ENCODE assay signal across 7 cellular contexts in genomic region chr3:123586131-123586530, GRCh38. TPM values are rescaled to one million over a fixed set of nuclear protein-coding genes. Genes with fewer than 3 reads are reported as not detected.
DNase-seq lines count a peak whose midpoint lies in the region; ATAC-seq and TF ChIP-seq lines count a peak whose summit lies in the region.

No MANE protein-coding gene starts in this region.

- peaks cover 13% of the 10 kb centered on the region for H3K27me3 Mint-ChIP-seq in WTC11 (ENCODE audit: low read depth)
- H3K27me3 Mint-ChIP-seq in endothelial cell (ENCODE audit: unreplicated experiment), result no peaks in the 10 kb centered on the region
- no peaks in the 10 kb centered on the region for H3K27me3 Mint-ChIP-seq in naive thymus-derived CD4-positive, alpha-beta T cell

- H3K36me3 ChIP-seq in H7 (replicated peaks; ENCODE audit: control insufficient read depth, insufficient read depth, low read length) (no peaks in the 10 kb centered on the region; the same call in 1 of the 2 replicates), tibial artery (peaks cover 0 to 4% (median 4%) of the 10 kb centered on the region in 3 donors)
- peaks cover 0 to 11% (median 3%) of the 10 kb centered on the region in 3 experiments for H3K36me3 ChIP-seq in naive thymus-derived CD4-positive, alpha-beta T cell (ENCODE audit: control insufficient read depth in 2 of 3, insufficient read depth in 3 of 3, low read length in 3 of 3)

- H3K4me3 ChIP-seq in H7 (ENCODE audit: insufficient read depth, low read depth, low read length) (peak overlapping the region; percentile 65), tibial artery (peak overlapping the region; percentile 99 to 100)
- H3K4me3 ChIP-seq in naive thymus-derived CD4-positive, alpha-beta T cell (ENCODE audit: low read length), result peak overlapping the region; percentile 98

- CTCF ChIA-PET in WTC11 (lab: Charles Lee), result interaction anchor here (1.0 to 4.8 kb wide), 5 partner anchors 50 to 137 kb away, joined by 3 to 36 read pairs (median 5); no protein-coding TSS in a partner anchor
- CTCF ChIA-PET in naive thymus-derived CD4-positive, alpha-beta T cell (lab: Charles Lee), result no interaction called here

- H3K4me3 Mint-ChIP-seq in WTC11 (no peak overlapping the region), endothelial cell (ENCODE audit: unreplicated experiment) (no peak overlapping the region)
- H3K4me3 Mint-ChIP-seq in naive thymus-derived CD4-positive, alpha-beta T cell, result no peak overlapping the region

- peaks cover 46% of the 10 kb centered on the region for H3K36me3 Mint-ChIP-seq in WTC11
- peaks cover 27% of the 10 kb centered on the region for H3K36me3 Mint-ChIP-seq in endothelial cell (ENCODE audit: low read depth, unreplicated experiment)
- peaks cover 16 to 35% (median 27%) of the 10 kb centered on the region in 5 donors for H3K36me3 Mint-ChIP-seq in naive thymus-derived CD4-positive, alpha-beta T cell

- H3K9me3 Mint-ChIP-seq in WTC11 (peaks cover 35% of the 10 kb centered on the region), endothelial cell (ENCODE audit: unreplicated experiment) (peaks cover 14% of the 10 kb centered on the region)
- peaks cover 0 to 20% (median 11%) of the 10 kb centered on the region in 11 donors for H3K9me3 Mint-ChIP-seq in naive thymus-derived CD4-positive, alpha-beta T cell

- TF ChIP-seq CTCF in WTC11 (IDR thresholded peaks at IDR 0.05) (no peak), endothelial cell (IDR thresholded peaks at IDR 0.05; ENCODE audit: unreplicated experiment) (no peak), tibial artery (IDR thresholded peaks at IDR 0.05) (no peak)

- H3K4me1 Mint-ChIP-seq in WTC11, result peaks cover 28% of the 10 kb centered on the region
- H3K4me1 Mint-ChIP-seq in endothelial cell (ENCODE audit: unreplicated experiment), result peaks cover 4% of the 10 kb centered on the region
- H3K4me1 Mint-ChIP-seq in naive thymus-derived CD4-positive, alpha-beta T cell, result peaks cover 14 to 32% (median 30%) of the 10 kb centered on the region in 7 donors

- POLR2A ChIA-PET in WTC11 (lab: Charles Lee), result interaction anchor here (0.9 to 1.4 kb wide), 4 partner anchors 11 to 56 kb away, joined by 3 to 7 read pairs (median 3); no protein-coding TSS in a partner anchor
- POLR2A ChIA-PET in naive thymus-derived CD4-positive, alpha-beta T cell (lab: Charles Lee), result interaction anchor here (1.0 kb wide), 2 partner anchors 385 to 1925 kb away, joined by 4 to 5 read pairs; partner anchors contain the start of genes HCLS1 and SEC22A

- H3K9me3 ChIP-seq in naive thymus-derived CD4-positive, alpha-beta T cell (ENCODE audit: control insufficient read depth in 2 of 3, low read length in 3 of 3), result peaks cover 0 to 8% (median 2%) of the 10 kb centered on the region in 3 experiments
- no peaks in the 10 kb centered on the region for H3K9me3 ChIP-seq in tibial artery

- ATAC-seq in WTC11, result peak; percentile 10
- ATAC-seq in naive thymus-derived CD4-positive, alpha-beta T cell, result no peak
- no peak for ATAC-seq in HG03045 (IDR thresholded peaks at IDR 0.05; ENCODE audit: unreplicated experiment)

- H3K4me1 ChIP-seq in naive thymus-derived CD4-positive, alpha-beta T cell (ENCODE audit: control insufficient read depth in 2 of 2, insufficient read depth in 2 of 2, low read length in 2 of 2), result peaks cover 8 to 13% of the 10 kb centered on the region in 2 donors
- peaks cover 0 to 19% (median 8%) of the 10 kb centered on the region in 4 donors for H3K4me1 ChIP-seq in tibial artery

- DNase-seq in H7, result peak; percentile 21
- peak; percentile 82 for DNase-seq in NCI-H2171 (lab: John Stamatoyannopoulos, UW)
- peak; percentile 70 for DNase-seq in WTC11 (ENCODE audit: low spot score)
- DNase-seq in endothelial cell (ENCODE audit: low spot score), result peak; percentile 28
- peak in 4 of 9 donors; percentile 4 to 33 (median 6) for DNase-seq in naive thymus-derived CD4-positive, alpha-beta T cell
- DNase-seq in tibial artery, result no peak

- intact Hi-C loops in naive thymus-derived CD4-positive, alpha-beta T cell (cut with micrococcal nuclease), result loop anchor here (5.0 to 10.0 kb wide), 4 partner anchors 376 to 1751 kb away; partner anchors contain the start of genes CCDC14 (in 1 of the 2), EAF2 (in 1 of the 2), HEG1 (in 1 of the 2) and IQCB1 (in 1 of the 2)
- intact Hi-C loops in tibial artery (cut with DNase I; ENCODE audit: low total_unique reads), result no loop called here

- H3K27ac Mint-ChIP-seq in WTC11 (no peak overlapping the region), endothelial cell (ENCODE audit: unreplicated experiment) (no peak overlapping the region)
- no peak overlapping the region for H3K27ac Mint-ChIP-seq in naive thymus-derived CD4-positive, alpha-beta T cell

- peak overlapping the region; percentile 79 for H3K27ac ChIP-seq in naive thymus-derived CD4-positive, alpha-beta T cell (ENCODE audit: low read depth, low read length)
- peak overlapping the region in 1 of 2 donors; percentile 94 for H3K27ac ChIP-seq in tibial artery

- H3K27me3 ChIP-seq in H7 (ENCODE audit: control insufficient read depth, insufficient read depth, low read length) (no peaks in the 10 kb centered on the region), tibial artery (no peaks in the 10 kb centered on the region)
- H3K27me3 ChIP-seq in naive thymus-derived CD4-positive, alpha-beta T cell (ENCODE audit: control insufficient read depth in 2 of 2, insufficient read depth in 2 of 2, low read length in 2 of 2), result no peaks in the 10 kb centered on the region

TF ChIP-seq in WTC11, 78 proteins besides CTCF, POLR2A, EP300 and RAD21:
- TF ChIP-seq GABPB1 (CRISPR knock-in tag; IDR thresholded peaks at IDR 0.05) (0 out of 2 replicates have a peak, but pooled peaks have one; percentile 22), ZNF423 (CRISPR knock-in tag; IDR thresholded peaks at IDR 0.05) (peak; percentile 74; the same call in 1 of the 2 replicates), ATF3 (CRISPR knock-in tag; conservative IDR thresholded peaks at IDR 0.05) (no peak), HMGXB4 (CRISPR knock-in tag; IDR thresholded peaks at IDR 0.05) (0 out of 2 replicates have a peak, but pooled peaks have one; percentile 8)

RNA-seq across cellular contexts. Expression of gene HACD2, which starts 1.3 kb away (rescaled TPM):
- 15.0 and 17.2 TPM in 2 replicates for total RNA-seq in H7 (2014; rRNA removed; shearing (Covaris generic))
- 25.9 to 27.7 TPM (median 26.1 TPM) in 3 replicates for total RNA-seq in WTC11 (2021)
- 13.9 TPM for total RNA-seq in endothelial cell (ENCODE audit: unreplicated experiment)
- total RNA-seq in naive thymus-derived CD4-positive, alpha-beta T cell, result 10 to 100 TPM; 15.9 to 28.3 (median 24.0) TPM
- polyA plus RNA-seq in naive thymus-derived CD4-positive, alpha-beta T cell, result 10 to 100 TPM; 14.7 to 19.8 TPM

Comparison
In these comparisons a context has a peak if more than half of its experiments do, and no peak if none do; other contexts are left out.
1. DNase-seq: peak in H7 (single experiment), NCI-H2171 (single experiment), WTC11 (single experiment) and endothelial cell (single experiment); none in tibial artery (0 of 2).
2. Peak in every context shown above with its lines, with median percentiles within 50 percentile points of each other: H3K4me3 ChIP-seq.